ENCODE assay signal across 1 cellular context in genomic region chr20:47557218-47557617, GRCh38.
TF ChIP-seq lines count a peak whose summit lies in the region.

No MANE protein-coding gene starts in this region.

TF ChIP-seq in GM23338, 12 proteins besides CTCF, POLR2A, EP300 and RAD21 (continued from another document):
- TF ChIP-seq, protein P1, sequence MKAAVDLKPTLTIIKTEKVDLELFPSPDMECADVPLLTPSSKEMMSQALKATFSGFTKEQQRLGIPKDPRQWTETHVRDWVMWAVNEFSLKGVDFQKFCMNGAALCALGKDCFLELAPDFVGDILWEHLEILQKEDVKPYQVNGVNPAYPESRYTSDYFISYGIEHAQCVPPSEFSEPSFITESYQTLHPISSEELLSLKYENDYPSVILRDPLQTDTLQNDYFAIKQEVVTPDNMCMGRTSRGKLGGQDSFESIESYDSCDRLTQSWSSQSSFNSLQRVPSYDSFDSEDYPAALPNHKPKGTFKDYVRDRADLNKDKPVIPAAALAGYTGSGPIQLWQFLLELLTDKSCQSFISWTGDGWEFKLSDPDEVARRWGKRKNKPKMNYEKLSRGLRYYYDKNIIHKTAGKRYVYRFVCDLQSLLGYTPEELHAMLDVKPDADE (IDR thresholded peaks at IDR 0.05) = no peak
- TF ChIP-seq JUNB (IDR thresholded peaks at IDR 0.05; ENCODE audit: unreplicated experiment) (no peak), POLR2AphosphoS5 (IDR thresholded peaks at IDR 0.05; ENCODE audit: low read depth) (no peak), EZH2 (IDR thresholded peaks at IDR 0.05; ENCODE audit: low read depth, unreplicated experiment) (no peak), ZNF114 (CRISPR knock-in tag; IDR thresholded peaks at IDR 0.05) (no peak), CREB1 (CRISPR knock-in tag; IDR thresholded peaks at IDR 0.05; ENCODE audit: low read depth) (no peak), REST (IDR thresholded peaks at IDR 0.05; ENCODE audit: unreplicated experiment) (no peak), ZNF462 (CRISPR knock-in tag; IDR thresholded peaks at IDR 0.05) (no peak)
